10 cellular contexts compared by ENCODE assay signal in the genomic region with DNA sequence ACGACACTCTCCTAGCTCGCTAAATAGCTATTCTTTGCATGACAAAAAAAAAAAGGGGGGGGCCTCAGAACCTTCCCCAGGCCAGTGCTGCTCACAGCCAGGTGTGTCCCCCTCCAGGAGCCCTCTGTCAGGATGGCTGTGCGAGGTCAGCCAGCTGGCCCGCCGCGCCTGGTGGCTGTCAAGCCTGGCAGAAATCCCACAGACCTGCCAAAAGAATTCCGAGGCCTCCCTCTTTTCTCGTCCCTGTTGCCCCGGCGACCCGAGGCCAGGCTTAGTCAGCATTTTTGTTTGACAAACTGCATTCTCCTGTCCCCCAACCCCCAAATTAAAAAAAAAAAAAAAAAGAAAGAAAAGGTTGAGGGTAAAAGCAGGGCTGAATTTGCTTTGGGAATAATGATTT.
A peak's percentile ranks its signal among the peaks of the same experiment; 100 is the strongest.
DNase-seq lines count a peak whose midpoint lies in the region; ATAC-seq and TF ChIP-seq lines count a peak whose summit lies in the region.
"Had no signal": no experiment of that assay in that cellular context is flagged by ENCODE, and none has a peak within 500 bp of the region (broad histone marks: within the 10 kb centered on the region; RNA-seq: fewer than 3 reads in every experiment).

No MANE protein-coding gene starts in this region.

- H3K36me3 ChIP-seq in gastroesophageal sphincter (peaks cover 0 to 4% of the 10 kb centered on the region in 2 donors), neural cell (ENCODE audit: insufficient read depth, low read length) (no peaks in the 10 kb centered on the region)
- H3K36me3 ChIP-seq: neutrophil had no signal

- no peaks in the 10 kb centered on the region for H3K9me2 ChIP-seq in neural cell (ENCODE audit: insufficient read depth, low read length)

- H3K4me3 ChIP-seq in gastroesophageal sphincter (no peak overlapping the region), neural cell (ENCODE audit: low read length) (peak overlapping the region; percentile 8)

- TF ChIP-seq POLR2A in gastroesophageal sphincter (IDR thresholded peaks at IDR 0.05) = no peak

- H3K4me1 ChIP-seq in gastroesophageal sphincter = peaks cover 28 to 100% (median 37%) of the 10 kb centered on the region in 3 donors

- H3K9me3 ChIP-seq in gastroesophageal sphincter (no peaks in the 10 kb centered on the region), neural cell (ENCODE audit: low read length) (no peaks in the 10 kb centered on the region)
- H3K9me3 ChIP-seq: neutrophil had no signal

- no peaks in the 10 kb centered on the region for H3F3A ChIP-seq in neural cell (ENCODE audit: insufficient read depth, low read length, poor library complexity, severe bottlenecking)

- H3K79me2 ChIP-seq in neural cell (replicated peaks; ENCODE audit: insufficient read depth, low read length) = no peaks in the 10 kb centered on the region

- WGBS in gastroesophageal sphincter (ENCODE audit: low coverage in 1 of 2), 2 donors = 4 to 11% methylated on average over 6 to 7 of the region's 11 CpGs

- H3K9ac ChIP-seq in neural cell (ENCODE audit: low read length) = no peak overlapping the region

- H3K27ac ChIP-seq in gastroesophageal sphincter (peak overlapping the region; percentile 56 to 82 (median 74)), neural cell (ENCODE audit: low read length) (no peak overlapping the region)
- H3K27ac ChIP-seq: C4-2B, neutrophil had no signal

- no peak for TF ChIP-seq EP300 in gastroesophageal sphincter (IDR thresholded peaks at IDR 0.05)
- no peak for TF ChIP-seq EP300 in neural cell (conservative IDR thresholded peaks at IDR 0.05; ENCODE audit: poor library complexity, severe bottlenecking)

- H2AFZ ChIP-seq in neural cell (ENCODE audit: low read depth, low read length) = no peak overlapping the region

- peak; percentile 38 for ATAC-seq in gastroesophageal sphincter
- no peak for ATAC-seq in HG03460 (IDR thresholded peaks at IDR 0.05; ENCODE audit: unreplicated experiment)

- no peaks in the 10 kb centered on the region for H4K20me1 ChIP-seq in neural cell (ENCODE audit: insufficient read depth)

- no peak overlapping the region for H3K4me2 ChIP-seq in neural cell (ENCODE audit: low read length)

- H3K27me3 ChIP-seq in gastroesophageal sphincter = no peaks in the 10 kb centered on the region
- H3K27me3 ChIP-seq in neural cell (ENCODE audit: insufficient read depth, low read depth, low read length) = no peaks in the 10 kb centered on the region

- TF ChIP-seq RAD21 in neural cell (conservative IDR thresholded peaks at IDR 0.05) = no peak

- no peak for TF ChIP-seq CTCF in gastroesophageal sphincter (IDR thresholded peaks at IDR 0.05)
- TF ChIP-seq CTCF in neural cell (IDR thresholded peaks at IDR 0.05; ENCODE audit: poor library complexity, severe bottlenecking) = no peak

- DNase-seq in Ammon's horn (ENCODE audit: low spot score) (peak; percentile 54), RPMI7951 (ENCODE audit: low read depth) (peak; percentile 67), RKO (ENCODE audit: low spot score) (no peak), NCI-H2227 treated with DMSO at 0.1 percent for 48 hours (lab: John Stamatoyannopoulos, UW) (no peak)
- no peak for DNase-seq in stimulated activated CD4-positive, alpha-beta T cell treated with anti-CD3 and anti-CD28 coated beads, Interleukin-15, amount 100 ng/mL, for 24 hours

TF ChIP-seq in neural cell, 6 proteins besides CTCF, POLR2A, EP300 and RAD21:
- TF ChIP-seq, protein P1, sequence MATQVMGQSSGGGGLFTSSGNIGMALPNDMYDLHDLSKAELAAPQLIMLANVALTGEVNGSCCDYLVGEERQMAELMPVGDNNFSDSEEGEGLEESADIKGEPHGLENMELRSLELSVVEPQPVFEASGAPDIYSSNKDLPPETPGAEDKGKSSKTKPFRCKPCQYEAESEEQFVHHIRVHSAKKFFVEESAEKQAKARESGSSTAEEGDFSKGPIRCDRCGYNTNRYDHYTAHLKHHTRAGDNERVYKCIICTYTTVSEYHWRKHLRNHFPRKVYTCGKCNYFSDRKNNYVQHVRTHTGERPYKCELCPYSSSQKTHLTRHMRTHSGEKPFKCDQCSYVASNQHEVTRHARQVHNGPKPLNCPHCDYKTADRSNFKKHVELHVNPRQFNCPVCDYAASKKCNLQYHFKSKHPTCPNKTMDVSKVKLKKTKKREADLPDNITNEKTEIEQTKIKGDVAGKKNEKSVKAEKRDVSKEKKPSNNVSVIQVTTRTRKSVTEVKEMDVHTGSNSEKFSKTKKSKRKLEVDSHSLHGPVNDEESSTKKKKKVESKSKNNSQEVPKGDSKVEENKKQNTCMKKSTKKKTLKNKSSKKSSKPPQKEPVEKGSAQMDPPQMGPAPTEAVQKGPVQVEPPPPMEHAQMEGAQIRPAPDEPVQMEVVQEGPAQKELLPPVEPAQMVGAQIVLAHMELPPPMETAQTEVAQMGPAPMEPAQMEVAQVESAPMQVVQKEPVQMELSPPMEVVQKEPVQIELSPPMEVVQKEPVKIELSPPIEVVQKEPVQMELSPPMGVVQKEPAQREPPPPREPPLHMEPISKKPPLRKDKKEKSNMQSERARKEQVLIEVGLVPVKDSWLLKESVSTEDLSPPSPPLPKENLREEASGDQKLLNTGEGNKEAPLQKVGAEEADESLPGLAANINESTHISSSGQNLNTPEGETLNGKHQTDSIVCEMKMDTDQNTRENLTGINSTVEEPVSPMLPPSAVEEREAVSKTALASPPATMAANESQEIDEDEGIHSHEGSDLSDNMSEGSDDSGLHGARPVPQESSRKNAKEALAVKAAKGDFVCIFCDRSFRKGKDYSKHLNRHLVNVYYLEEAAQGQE (IDR thresholded peaks at IDR 0.05; ENCODE audit: borderline replicate concordance) = no peak
- TF ChIP-seq MXI1 (conservative IDR thresholded peaks at IDR 0.05; ENCODE audit: poor library complexity, severe bottlenecking) (no peak), SMC3 (conservative IDR thresholded peaks at IDR 0.05; ENCODE audit: poor library complexity) (no peak), EZH2 (IDR thresholded peaks at IDR 0.05; ENCODE audit: borderline replicate concordance, insufficient read depth, low read length, poor library complexity, severe bottlenecking) (no peak), TAF1 (IDR thresholded peaks at IDR 0.05; ENCODE audit: low read depth) (no peak), POLR2AphosphoS5 (IDR thresholded peaks at IDR 0.05) (no peak)

Comparison
In these comparisons a context has a peak if more than half of its experiments do, and no peak if none do; other contexts are left out.
1. DNase-seq: peak in Ammon's horn (single experiment) and RPMI7951 (single experiment); none in stimulated activated CD4-positive, alpha-beta T cell treated with anti-CD3 and anti-CD28 coated beads, Interleukin-15, amount 100 ng/mL, for 24 hours (single experiment), RKO (single experiment) and NCI-H2227 treated with DMSO at 0.1 percent for 48 hours (single experiment).